12 cellular contexts compared by ENCODE assay signal in the genomic region with DNA sequence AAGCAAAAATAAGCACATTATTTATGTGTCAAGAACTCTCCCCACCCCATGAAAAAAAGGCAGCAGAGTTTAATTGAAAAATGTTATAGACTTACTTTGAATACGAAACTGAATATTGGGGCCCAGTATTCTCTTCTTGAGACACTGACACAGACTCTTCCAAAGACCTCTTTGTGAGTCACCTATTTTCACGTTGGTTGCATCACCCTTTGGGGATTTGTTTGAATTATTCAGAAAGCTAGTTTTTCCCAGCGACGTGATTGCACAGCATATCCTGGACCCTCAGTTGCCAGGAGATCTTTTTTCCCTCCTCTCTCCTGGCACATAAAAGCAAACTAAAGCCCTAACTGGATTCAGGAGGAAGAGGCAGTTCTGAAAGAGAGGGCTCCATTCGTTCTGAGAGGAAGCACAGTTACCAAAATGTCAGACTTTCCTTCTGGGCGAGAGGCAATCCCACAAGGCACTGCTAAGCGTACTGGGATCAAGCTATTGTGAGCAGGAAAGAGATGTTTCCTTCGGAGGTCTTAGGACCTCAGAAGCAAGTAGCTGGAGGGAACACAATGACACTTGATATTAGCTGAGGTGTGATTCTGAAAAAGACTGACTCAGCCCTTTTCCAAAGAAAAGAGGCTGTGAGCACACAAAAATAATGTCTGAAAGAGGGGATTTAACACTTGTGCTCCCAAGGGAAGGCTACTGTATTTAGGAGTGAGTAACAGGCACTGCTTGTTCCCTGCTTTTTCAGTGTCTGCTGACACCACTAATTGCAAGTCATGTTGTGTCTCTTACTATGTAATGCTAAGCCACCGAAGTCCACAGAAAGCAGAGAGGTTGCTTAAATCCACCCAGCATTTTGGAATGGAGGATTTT.
A peak's percentile ranks its signal among the peaks of the same experiment; 100 is the strongest.
DNase-seq lines count a peak whose midpoint lies in the region; ATAC-seq and TF ChIP-seq lines count a peak whose summit lies in the region.
"Had no signal": no experiment of that assay in that cellular context is flagged by ENCODE, and none has a peak within 500 bp of the region (broad histone marks: within the 10 kb centered on the region; RNA-seq: fewer than 3 reads in every experiment).

No MANE protein-coding gene starts in this region.

- no peak for TF ChIP-seq EP300 in ovary (IDR thresholded peaks at IDR 0.05)

- H3K4me1 Mint-ChIP-seq in MCF 10A (ENCODE audit: insufficient read depth, unreplicated experiment), result peaks cover 19% of the 10 kb centered on the region

- TF ChIP-seq CTCF in MCF 10A (IDR thresholded peaks at IDR 0.05; ENCODE audit: unreplicated experiment) (no peak), breast epithelium (IDR thresholded peaks at IDR 0.05) (no peak), RWPE2 (IDR thresholded peaks at IDR 0.05; ENCODE audit: poor library complexity, severe bottlenecking) (no peak), adrenal gland (IDR thresholded peaks at IDR 0.05) (no peak), ovary (IDR thresholded peaks at IDR 0.05) (no peak)

- TSS peak; percentile 94 for BruUV-seq in MCF 10A (replicated peaks; lab: Mats Ljungman, UMichigan)

- H3K4me3 Mint-ChIP-seq in MCF 10A (ENCODE audit: unreplicated experiment), result peak overlapping the region; percentile 30

- no peak overlapping the region for H3K4me3 ChIP-seq in breast epithelium
- no peak overlapping the region for H3K4me3 ChIP-seq in RWPE2 (ENCODE audit: severe bottlenecking)
- no peak overlapping the region for H3K4me3 ChIP-seq in adrenal gland
- H3K4me3 ChIP-seq in ovary, result no peak overlapping the region
- H3K4me3 ChIP-seq: thoracic aorta had no signal

- intact Hi-C loops in MCF 10A (cut with micrococcal nuclease) (loop anchor here (10.0 kb wide), 1 partner anchor 256 kb away; no protein-coding TSS in a partner anchor), breast epithelium (cut with DNase I; ENCODE audit: low total_unique reads) (no loop called here), adrenal gland (cut with DNase I) (no loop called here), ovary (cut with DNase I) (no loop called here)

- H3K36me3 ChIP-seq in breast epithelium (no peaks in the 10 kb centered on the region), RWPE2 (ENCODE audit: low read depth) (no peaks in the 10 kb centered on the region), adrenal gland (replicated peaks in 1 of 2) (no peaks in the 10 kb centered on the region), ovary (no peaks in the 10 kb centered on the region)
- H3K36me3 ChIP-seq: thoracic aorta had no signal

- peaks cover 6% of the 10 kb centered on the region for H3K36me3 Mint-ChIP-seq in MCF 10A (ENCODE audit: insufficient read depth, unreplicated experiment)

- H3K27me3 Mint-ChIP-seq in MCF 10A (ENCODE audit: insufficient read depth, unreplicated experiment), result peaks cover 29% of the 10 kb centered on the region

- no peaks in the 10 kb centered on the region for H3K27me3 ChIP-seq in breast epithelium
- peaks cover 3% of the 10 kb centered on the region for H3K27me3 ChIP-seq in RWPE2 (ENCODE audit: insufficient read depth, poor library complexity, severe bottlenecking)
- no peaks in the 10 kb centered on the region for H3K27me3 ChIP-seq in adrenal gland
- H3K27me3 ChIP-seq in ovary, result no peaks in the 10 kb centered on the region

- POLR2A ChIA-PET in MCF 10A (lab: Yijun Ruan, JAX), result interaction anchor here (0.8 kb wide), 2 partner anchors 13 to 22 kb away, joined by 3 to 5 read pairs; no protein-coding TSS in a partner anchor

- peak overlapping the region; percentile 81 for H3K27ac Mint-ChIP-seq in MCF 10A (ENCODE audit: low read depth, unreplicated experiment)

- CTCF ChIA-PET in MCF 10A (lab: Yijun Ruan, JAX), result interaction anchor here (0.7 kb wide), 1 partner anchor 287 kb away, joined by 3 read pairs; no protein-coding TSS in a partner anchor

- peaks cover 9% of the 10 kb centered on the region for H3K9me3 Mint-ChIP-seq in MCF 10A (ENCODE audit: unreplicated experiment)

- DNase-seq in MCF 10A (ENCODE audit: unreplicated experiment) (peak; percentile 43), breast epithelium (ENCODE audit: low spot score in 2 of 2) (no peak), RWPE2 (ENCODE audit: low spot score) (no peak), foreskin melanocyte (peak; percentile 19), stromal cell of bone marrow (ENCODE audit: low read depth) (peak; percentile 10), adrenal gland (no peak), ovary (no peak)
- DNase-seq in central memory CD4-positive, alpha-beta T cell, result no peak
- DNase-seq: activated T-cell treated with anti-CD3 and anti-CD28 coated beads, Interleukin-2, amount 50 U/mL, for 48 hours; kidney glomerular epithelial cell; NCI-H2171 had no signal

- H3K9me3 ChIP-seq in breast epithelium, result no peaks in the 10 kb centered on the region
- H3K9me3 ChIP-seq in RWPE2 (ENCODE audit: severe bottlenecking), result no peaks in the 10 kb centered on the region
- no peaks in the 10 kb centered on the region for H3K9me3 ChIP-seq in adrenal gland (replicated peaks in 1 of 3)
- no peaks in the 10 kb centered on the region for H3K9me3 ChIP-seq in ovary

- 49 to 57% (median 52%) methylated on average over 8 to 9 of the region's 9 CpGs for WGBS in adrenal gland, 4 donors
- 60 to 64% (median 61%) methylated on average over 9 of the region's 9 CpGs for WGBS in ovary, 3 donors

- H3K4me1 ChIP-seq in breast epithelium (no peaks in the 10 kb centered on the region), RWPE2 (ENCODE audit: insufficient read depth, poor library complexity, severe bottlenecking) (peaks cover 8% of the 10 kb centered on the region), adrenal gland (replicated peaks in 1 of 2) (no peaks in the 10 kb centered on the region), ovary (ENCODE audit: insufficient read depth) (no peaks in the 10 kb centered on the region)

- peak; percentile 55; the same call in 1 of the 3 replicates for ATAC-seq in RWPE2 (ENCODE audit: low read depth)

- H3K27ac ChIP-seq in breast epithelium (no peak overlapping the region), RWPE2 (ENCODE audit: poor library complexity, severe bottlenecking) (no peak overlapping the region), adrenal gland (no peak overlapping the region), ovary (no peak overlapping the region)
- H3K27ac ChIP-seq: thoracic aorta had no signal

- TF ChIP-seq POLR2A in breast epithelium (IDR thresholded peaks at IDR 0.05) (no peak), adrenal gland (IDR thresholded peaks at IDR 0.05) (no peak), ovary (IDR thresholded peaks at IDR 0.05) (no peak)

Comparison
In these comparisons a context has a peak if more than half of its experiments do, and no peak if none do; other contexts are left out.
1. DNase-seq: peak in MCF 10A (single experiment), foreskin melanocyte (single experiment) and stromal cell of bone marrow (single experiment); none in breast epithelium (0 of 2), RWPE2 (single experiment), central memory CD4-positive, alpha-beta T cell (single experiment), adrenal gland (0 of 7) and ovary (0 of 5).